21 cellular contexts compared by ENCODE assay signal in the genomic region with DNA sequence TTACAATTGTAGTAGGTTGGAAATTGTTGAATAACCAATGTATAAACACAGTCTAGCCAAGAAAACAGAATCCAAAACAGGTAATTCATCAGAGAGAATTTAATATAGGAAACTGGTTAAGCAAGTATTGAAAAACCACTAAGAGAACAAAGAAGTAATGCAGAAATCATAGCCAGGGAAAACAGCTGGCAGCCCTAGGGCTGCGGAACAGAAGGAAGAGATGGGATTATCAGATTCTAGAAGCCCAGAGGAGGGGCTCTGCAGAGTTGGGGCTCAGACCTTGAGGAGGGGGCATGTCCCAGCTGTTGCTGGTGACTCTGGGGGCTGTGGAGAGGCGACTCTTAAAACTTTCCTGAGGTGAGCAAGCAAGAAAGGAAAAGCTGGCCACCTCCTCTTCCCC. TPM values are rescaled to one million over a fixed set of nuclear protein-coding genes. Genes with fewer than 3 reads are reported as not detected.
A peak's percentile ranks its signal among the peaks of the same experiment; 100 is the strongest.
DNase-seq lines count a peak whose midpoint lies in the region; ATAC-seq and TF ChIP-seq lines count a peak whose summit lies in the region.
"Had no signal": no experiment of that assay in that cellular context is flagged by ENCODE, and none has a peak within 500 bp of the region (broad histone marks: within the 10 kb centered on the region; RNA-seq: fewer than 3 reads in every experiment).

No MANE protein-coding gene starts in this region.

- peaks cover 5% of the 10 kb centered on the region for H3K36me3 Mint-ChIP-seq in type B pancreatic cell
- H3K36me3 Mint-ChIP-seq in osteocyte (ENCODE audit: unreplicated experiment) = no peaks in the 10 kb centered on the region
- H3K36me3 Mint-ChIP-seq: CD14-positive monocyte had no signal

- H3K27ac ChIP-seq in WERI-Rb-1 = peak overlapping the region; percentile 14
- H3K27ac ChIP-seq: 22Rv1 had no signal

- H3K27me3 Mint-ChIP-seq in type B pancreatic cell (peaks cover 9% of the 10 kb centered on the region), osteocyte (ENCODE audit: unreplicated experiment) (peaks cover 25% of the 10 kb centered on the region)

- H3K36me3 ChIP-seq in WERI-Rb-1 = no peaks in the 10 kb centered on the region

- H3K4me3 Mint-ChIP-seq in type B pancreatic cell (peak overlapping the region; percentile 16), osteocyte (ENCODE audit: unreplicated experiment) (no peak overlapping the region)
- H3K4me3 Mint-ChIP-seq: CD14-positive monocyte had no signal

- H3K4me1 Mint-ChIP-seq in type B pancreatic cell (ENCODE audit: unreplicated experiment) = no peaks in the 10 kb centered on the region
- no peaks in the 10 kb centered on the region for H3K4me1 Mint-ChIP-seq in osteocyte (ENCODE audit: unreplicated experiment)
- H3K4me1 Mint-ChIP-seq: CD14-positive monocyte had no signal

- peaks cover 2% of the 10 kb centered on the region for H3K9me3 ChIP-seq in WERI-Rb-1 (ENCODE audit: severe bottlenecking)

- DNase-seq in DMS79 treated with DMSO at 0.1 percent for 48 hours (lab: John Stamatoyannopoulos, UW) (peak; percentile 29), DMS79 (lab: John Stamatoyannopoulos, UW) (no peak), WERI-Rb-1 (peak; percentile 18), left kidney (ENCODE audit: low read depth, low spot score) (peak; percentile 29), type B pancreatic cell (ENCODE audit: extremely low spot score, unreplicated experiment) (no peak), COLO668 (lab: John Stamatoyannopoulos, UW; ENCODE audit: unreplicated experiment) (no peak), osteocyte (ENCODE audit: extremely low spot score, unreplicated experiment) (no peak)
- DNase-seq: DMS53; HCEC 1CT; Karpas-422; NCI-H1436; NCI-H2029 treated with DMSO at 0.1 percent for 48 hours; NCI-H2227 treated with DMSO at 0.1 percent for 48 hours; NCI-H526; NK-92 treated with Interleukin-12 subunit alpha and Interleukin-12 subunit beta, amount 100 ng/mL, for 24 hours; Right ventricle myocardium superior had no signal

- H3K9me3 Mint-ChIP-seq in type B pancreatic cell (peaks cover 4% of the 10 kb centered on the region), osteocyte (ENCODE audit: unreplicated experiment) (no peaks in the 10 kb centered on the region)

- no peaks in the 10 kb centered on the region for H3K27me3 ChIP-seq in WERI-Rb-1 (ENCODE audit: insufficient read depth, low read depth, severe bottlenecking)

- no peak for TF ChIP-seq CTCF in WERI-Rb-1 (IDR thresholded peaks at IDR 0.05; ENCODE audit: low read depth, low read length)
- TF ChIP-seq CTCF in type B pancreatic cell (conservative IDR thresholded peaks at IDR 0.05) = no peak
- TF ChIP-seq CTCF in osteocyte (IDR thresholded peaks at IDR 0.05) = no peak

- no peak overlapping the region for H3K4me3 ChIP-seq in WERI-Rb-1 (ENCODE audit: low read depth, low read length)
- H3K4me3 ChIP-seq: GM12878 had no signal

- ATAC-seq in HG02588 (IDR thresholded peaks at IDR 0.05; ENCODE audit: unreplicated experiment) = no peak
- ATAC-seq: GM12878, Panc1 had no signal

- H3K27ac Mint-ChIP-seq in type B pancreatic cell (peak overlapping the region; percentile 74), osteocyte (ENCODE audit: unreplicated experiment) (no peak overlapping the region)

RNA-seq across cellular contexts. Expression of a gene that starts 49.4 kb away (rescaled TPM):
- total RNA-seq in type B pancreatic cell (ENCODE audit: low replicate concordance) (120 and 807 TPM in 2 replicates), osteocyte (77.1 and 84.5 TPM in 2 replicates)

Comparison
In these comparisons a context has a peak if more than half of its experiments do, and no peak if none do; other contexts are left out.
1. DNase-seq: peak in DMS79 treated with DMSO at 0.1 percent for 48 hours (single experiment), WERI-Rb-1 (single experiment) and left kidney (single experiment); none in DMS79 (single experiment), type B pancreatic cell (single experiment), COLO668 (single experiment) and osteocyte (single experiment).